ENCODE assay signal across 11 cellular contexts in the genomic region with DNA sequence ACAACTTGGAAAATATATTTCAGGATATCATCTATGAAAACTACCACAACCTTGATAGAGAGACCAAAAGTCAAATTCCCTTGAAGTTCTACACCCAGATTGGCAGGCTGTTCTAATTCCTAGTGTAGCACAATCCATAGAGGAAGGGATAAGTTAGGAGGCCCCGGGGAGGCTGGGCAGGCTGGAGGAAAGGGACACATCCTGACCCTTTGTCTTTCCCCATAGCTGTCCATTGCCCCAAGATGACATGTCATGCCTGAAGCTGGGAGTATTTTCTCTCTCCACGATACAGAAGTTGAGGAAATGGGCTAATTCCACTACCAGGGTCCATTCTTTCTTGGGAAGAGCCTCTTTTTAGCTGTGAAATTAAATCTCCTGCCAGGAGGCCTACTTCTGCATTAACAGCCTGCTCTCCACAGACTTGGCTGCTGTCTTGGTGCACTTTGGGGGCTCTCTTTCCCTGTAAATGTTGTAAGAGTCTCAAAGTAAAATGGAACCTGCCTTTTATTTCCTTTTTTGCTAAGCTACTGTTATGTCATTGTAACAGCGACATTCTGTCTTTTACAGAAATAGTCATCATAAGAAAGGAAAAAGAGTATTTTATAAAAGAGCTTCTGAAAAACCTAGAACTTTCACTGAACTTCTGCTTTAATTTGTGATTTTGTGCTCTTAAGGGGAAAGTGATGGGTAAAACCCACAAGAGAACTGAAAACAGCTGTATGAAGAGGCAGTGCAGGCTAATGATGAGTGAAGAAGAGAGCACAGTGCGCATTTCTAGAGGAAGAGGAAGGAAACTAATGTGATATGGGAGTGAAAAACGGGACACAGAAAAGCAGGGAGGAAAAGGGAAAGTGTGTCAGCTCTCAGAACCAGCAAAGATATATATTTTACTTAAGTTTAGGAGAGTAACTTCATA. TPM values are rescaled to one million over a fixed set of nuclear protein-coding genes. Genes with fewer than 3 reads are reported as not detected.
DNase-seq lines count a peak whose midpoint lies in the region; ATAC-seq, FAIRE-seq and TF ChIP-seq lines count a peak whose summit lies in the region.
"Not testable (repeated sequence)": the region's sequence is repeated elsewhere in the genome, so short reads cannot be mapped to it uniquely, and the experiment has no call there.
"Had no signal": no experiment of that assay in that cellular context is flagged by ENCODE, and none has a peak within 500 bp of the region (broad histone marks: within the 10 kb centered on the region; RNA-seq: fewer than 3 reads in every experiment).

No MANE protein-coding gene starts in this region.

- not testable (repeated sequence) for H3K4me2 ChIP-seq in PC-3 (ENCODE audit: low read length); hepatocyte

- intact Hi-C loops in PC-3 (cut with micrococcal nuclease), result not testable (repeated sequence)

- H3K9me2 ChIP-seq in PC-3 (replicated peaks; ENCODE audit: low read length); hepatocyte (replicated peaks; ENCODE audit: insufficient read depth): not testable (repeated sequence)

- H3K9me3 ChIP-seq in HEK293 (ENCODE audit: control insufficient read depth, insufficient read depth, low read depth, low read length); PC-3 (ENCODE audit: low read length); adipocyte (ENCODE audit: control insufficient read depth, low read length); hepatocyte (ENCODE audit: low read depth); small intestine (ENCODE audit: control insufficient read depth, low read depth): not testable (repeated sequence)

- H3K4me1 ChIP-seq in HEK293 (ENCODE audit: control insufficient read depth, insufficient read depth, low read length); PC-3 (ENCODE audit: insufficient read depth, low read length); adipocyte (ENCODE audit: control insufficient read depth, insufficient read depth, low read length); hepatocyte (ENCODE audit: insufficient read depth); small intestine (ENCODE audit: control insufficient read depth in 2 of 2, insufficient read depth in 1 of 2, low read depth in 1 of 2, low read length in 1 of 2): not testable (repeated sequence)

- not testable (repeated sequence) for H3K36me3 ChIP-seq in HEK293 (ENCODE audit: control insufficient read depth in 2 of 2, insufficient read depth in 1 of 2, low read length in 2 of 2); PC-3 (ENCODE audit: low read depth, low read length); adipocyte (ENCODE audit: control insufficient read depth, insufficient read depth, low read length, severe bottlenecking); hepatocyte (replicated peaks; ENCODE audit: insufficient read depth, low read depth); small intestine (ENCODE audit: control insufficient read depth in 2 of 2, insufficient read depth in 2 of 2, low read length in 2 of 2)

- DNase-seq in D721Med (ENCODE audit: insufficient read length, low spot score); hepatocyte (ENCODE audit: low spot score): not testable (repeated sequence)
- DNase-seq in PC-3, result peak; percentile 23
- DNase-seq in adipocyte (ENCODE audit: low read depth), result peak; percentile 3
- DNase-seq in small intestine, result peak; percentile 2

- H3K4me3 ChIP-seq in HEK293 (ENCODE audit: low read depth, low read length); PC-3 (ENCODE audit: low read length); adipocyte (ENCODE audit: low read length); hepatocyte; small intestine (ENCODE audit: low read depth in 1 of 2, low read length in 2 of 2): not testable (repeated sequence)

- TF ChIP-seq CTCF in D721Med (IDR thresholded peaks at IDR 0.05; ENCODE audit: insufficient read depth, missing control alignments) (peak; percentile 48), PC-3 (conservative IDR thresholded peaks at IDR 0.05; ENCODE audit: low read depth, low read length) (peak; percentile 55), hepatocyte (IDR thresholded peaks at IDR 0.05; ENCODE audit: poor library complexity) (peak; percentile 40)
- not testable (repeated sequence) for TF ChIP-seq CTCF in HEK293 (tag by site-specific recombination; IDR thresholded peaks at IDR 0.05)

- CTCF ChIA-PET in HEK293 (lab: Yijun Ruan, JAX), result interaction anchor here (0.6 to 2.7 kb wide), 16 partner anchors 10 to 582 kb away, joined by 3 to 17 read pairs (median 4); no protein-coding TSS in a partner anchor
- CTCF ChIA-PET in PC-3 (lab: Charles Lee), result interaction anchor here (0.7 kb wide), 1 partner anchor 18 kb away, joined by 6 read pairs; no protein-coding TSS in a partner anchor

- WGBS in hepatocyte (ENCODE audit: low lambda C conversion rate, missing lambda C conversion rate), result 42% methylated on average over 5 of the region's 5 CpGs
- 32 to 52% (median 41%) methylated on average over 4 to 5 of the region's 5 CpGs for WGBS in small intestine, 3 donors

- POLR2A ChIA-PET in HEK293 (lab: Yijun Ruan, JAX), result interaction anchor here (1.1 kb wide), 1 partner anchor 18 kb away, joined by 3 read pairs; no protein-coding TSS in a partner anchor
- POLR2A ChIA-PET in PC-3 (lab: Charles Lee; ENCODE audit: unreplicated experiment), result not testable (repeated sequence)

- ATAC-seq in GM19023 (IDR thresholded peaks at IDR 0.05; ENCODE audit: unreplicated experiment) (peak; percentile 66), HG03521 (IDR thresholded peaks at IDR 0.05; ENCODE audit: unreplicated experiment) (peak; percentile 55), PC-3 (0 out of 2 replicates have a peak, but pooled peaks have one; percentile 20)

- not testable (repeated sequence) for H3K79me2 ChIP-seq in PC-3 (ENCODE audit: low read length); hepatocyte

- not testable (repeated sequence) for H3K27me3 ChIP-seq in PC-3 (ENCODE audit: low read length); adipocyte (replicated peaks; ENCODE audit: control insufficient read depth, insufficient read depth, low read length); hepatocyte; small intestine (ENCODE audit: control insufficient read depth in 2 of 2, insufficient read depth in 2 of 2, low read length in 2 of 2)

- not testable (repeated sequence) for H2AFZ ChIP-seq in PC-3 (ENCODE audit: low read length); hepatocyte

- not testable (repeated sequence) for H3K27ac ChIP-seq in HEK293 (ENCODE audit: extremely low read depth, low read depth, low read length); PC-3 (ENCODE audit: low read length); hepatocyte; small intestine (ENCODE audit: low read depth in 1 of 2, low read length in 1 of 2)

- BruUV-seq in PC-3 (replicated peaks; lab: Mats Ljungman, UMichigan), result not testable (repeated sequence)

- not testable (repeated sequence) for FAIRE-seq in D721Med (lab: Jason Lieb, UNC); small intestine (lab: Jason Lieb, UNC)

- H4K20me1 ChIP-seq in PC-3 (ENCODE audit: low read length); hepatocyte (ENCODE audit: insufficient read depth, poor library complexity, severe bottlenecking): not testable (repeated sequence)

- not testable (repeated sequence) for H3F3A ChIP-seq in PC-3 (ENCODE audit: low read length, unreplicated experiment)

- H3K9ac ChIP-seq in PC-3 (ENCODE audit: low read length); adipocyte (ENCODE audit: low read length): not testable (repeated sequence)

TF ChIP-seq in HEK293, 187 proteins besides CTCF, POLR2A, EP300 and RAD21:
- TF ChIP-seq PRDM1 (tag by site-specific recombination; IDR thresholded peaks at IDR 0.05), result 0 out of 2 replicates have a peak, but pooled peaks have one; percentile 31
TF ChIP-seq in HEK293: peak in this region for 1; not testable (repeated sequence) for 186.

RNA-seq across cellular contexts. Expression of gene IFNA16, which starts 3.4 kb away (rescaled TPM):
- not detected in 2 replicates for total RNA-seq in PC-3 (2014; rRNA removed)
- total RNA-seq in hepatocyte, result not detected in 2 replicates
- not detected in 2 replicates for polyA plus RNA-seq in hepatocyte
- polyA plus RNA-seq in small intestine, result not detected
- total RNA-seq: dermis microvascular lymphatic vessel endothelial cell, omental fat pad, transverse colon had no signal

RNA-seq across cellular contexts. Expression of gene IFNA10, which starts 6.7 kb away (rescaled TPM):
- total RNA-seq in PC-3 (2014; rRNA removed), result not detected in 2 replicates
- not detected in 2 replicates for total RNA-seq in hepatocyte
- polyA plus RNA-seq in hepatocyte, result not detected in 2 replicates
- polyA plus RNA-seq in small intestine, result not detected
- total RNA-seq: dermis microvascular lymphatic vessel endothelial cell, omental fat pad, transverse colon had no signal

RNA-seq across cellular contexts. Expression of gene IFNA7, which starts 11.7 kb away (rescaled TPM):
- total RNA-seq in PC-3 (2014; rRNA removed) (not detected in 2 replicates), hepatocyte (not detected in 2 replicates)
- polyA plus RNA-seq in hepatocyte (not detected in 2 replicates), small intestine (not detected)
- total RNA-seq: dermis microvascular lymphatic vessel endothelial cell, omental fat pad, transverse colon had no signal

RNA-seq across cellular contexts. Expression of gene IFNA17, which starts 14.4 kb away (rescaled TPM):
- total RNA-seq in PC-3 (2014; rRNA removed) (not detected in 2 replicates), hepatocyte (not detected in 2 replicates)
- polyA plus RNA-seq in hepatocyte (not detected in 2 replicates), small intestine (not detected)
- total RNA-seq: dermis microvascular lymphatic vessel endothelial cell, omental fat pad, transverse colon had no signal

RNA-seq across cellular contexts. Expression of gene IFNA14, which starts 26.1 kb away (rescaled TPM):
- total RNA-seq in PC-3 (2014; rRNA removed) (not detected in 2 replicates), hepatocyte (not detected in 2 replicates)
- polyA plus RNA-seq in hepatocyte (not detected in 2 replicates), small intestine (not detected)
- total RNA-seq: dermis microvascular lymphatic vessel endothelial cell, omental fat pad, transverse colon had no signal
